Comparison of ENCODE assay signal across 9 cellular contexts in genomic region chr1:40782371-40782956, GRCh38. TPM values are rescaled to one million over a fixed set of nuclear protein-coding genes. Genes with fewer than 3 reads are reported as not detected.
DNase-seq lines count a peak whose midpoint lies in the region; ATAC-seq and TF ChIP-seq lines count a peak whose summit lies in the region.
"Had no signal": no experiment of that assay in that cellular context is flagged by ENCODE, and none has a peak within 500 bp of the region (broad histone marks: within the 10 kb centered on the region; RNA-seq: fewer than 3 reads in every experiment).

No MANE protein-coding gene starts in this region.

- no peaks in the 10 kb centered on the region for H3K9me3 Mint-ChIP-seq in dendritic cell treated with granulocyte-macrophage colony-stimulating factor and Interleukin-4, amounts not matched to agents 40 ng/mL and 50 ng/mL, for 4 days

- H3K36me3 ChIP-seq in HUES48 (ENCODE audit: control insufficient read depth, insufficient read depth, low read length): no peaks in the 10 kb centered on the region
- H3K36me3 ChIP-seq in mucosa of rectum (ENCODE audit: control insufficient read depth in 2 of 2, insufficient read depth in 2 of 2, low read length in 2 of 2): peaks cover 0 to 3% of the 10 kb centered on the region in 2 donors

- peaks cover 55% of the 10 kb centered on the region for H3K27me3 Mint-ChIP-seq in dendritic cell treated with granulocyte-macrophage colony-stimulating factor and Interleukin-4, amounts not matched to agents 40 ng/mL and 50 ng/mL, for 4 days

- H3K4me3 ChIP-seq in AG04450 (ENCODE audit: low read depth, low read length) (no peak overlapping the region), HUES48 (ENCODE audit: low read depth, low read length) (peak overlapping the region; percentile 68), mucosa of rectum (ENCODE audit: low read length in 2 of 2) (peak overlapping the region; percentile 60 to 65)

- peaks cover 9% of the 10 kb centered on the region for H3K4me1 ChIP-seq in HUES48 (ENCODE audit: control insufficient read depth, insufficient read depth, low read length)
- peaks cover 12 to 28% of the 10 kb centered on the region in 2 donors for H3K4me1 ChIP-seq in mucosa of rectum (ENCODE audit: control insufficient read depth in 2 of 2, insufficient read depth in 2 of 2, low read length in 2 of 2)

- TF ChIP-seq CTCF in AG04450 (IDR thresholded peaks at IDR 0.05; ENCODE audit: low read depth, low read length): peak; percentile 26; the same call in 1 of the 2 replicates

- H3K4me1 Mint-ChIP-seq in dendritic cell treated with granulocyte-macrophage colony-stimulating factor and Interleukin-4, amounts not matched to agents 40 ng/mL and 50 ng/mL, for 4 days (ENCODE audit: low read depth): peaks cover 38% of the 10 kb centered on the region

- H3K4me3 Mint-ChIP-seq in dendritic cell treated with granulocyte-macrophage colony-stimulating factor and Interleukin-4, amounts not matched to agents 40 ng/mL and 50 ng/mL, for 4 days: peak overlapping the region; percentile 33

- H3K27ac Mint-ChIP-seq in dendritic cell treated with granulocyte-macrophage colony-stimulating factor and Interleukin-4, amounts not matched to agents 40 ng/mL and 50 ng/mL, for 4 days: no peak overlapping the region

- no peak for ATAC-seq in HG02798 (IDR thresholded peaks at IDR 0.05; ENCODE audit: poor library complexity, unreplicated experiment)

- POLR2A ChIA-PET in AG04450 (lab: Yijun Ruan, JAX): no interaction called here

- H3K36me3 Mint-ChIP-seq in dendritic cell treated with granulocyte-macrophage colony-stimulating factor and Interleukin-4, amounts not matched to agents 40 ng/mL and 50 ng/mL, for 4 days (ENCODE audit: low read depth): peaks cover 12% of the 10 kb centered on the region

- CTCF ChIA-PET in AG04450 (lab: Charles Lee): interaction anchor here (1.0 to 1.5 kb wide), 3 partner anchors 8 to 170 kb away, joined by 3 to 12 read pairs (median 4); no protein-coding TSS in a partner anchor

- H3K9ac ChIP-seq in HUES48 (ENCODE audit: low read depth, low read length): no peak overlapping the region
- H3K9ac ChIP-seq in mucosa of rectum (ENCODE audit: low read depth in 1 of 2, low read length in 2 of 2): peak overlapping the region; percentile 41 to 69

- intact Hi-C loops in dendritic cell treated with granulocyte-macrophage colony-stimulating factor and Interleukin-4, amounts not matched to agents 40 ng/mL and 50 ng/mL, for 4 days (cut with micrococcal nuclease): no loop called here

- DNase-seq in AG04450 (ENCODE audit: low read depth, low spot score) (no peak), activated T-cell treated with anti-CD3 and anti-CD28 coated beads for 4 hours (no peak), OCI-M1 (lab: John Stamatoyannopoulos, UW) (no peak), activated gamma-delta T cell (lab: John Stamatoyannopoulos, UW) (no peak)
- DNase-seq: NCI-H2081 had no signal

- peaks cover 28% of the 10 kb centered on the region for H3K27me3 ChIP-seq in AG04450 (ENCODE audit: control insufficient read depth, insufficient read depth, low read length)
- H3K27me3 ChIP-seq in HUES48 (ENCODE audit: control insufficient read depth, insufficient read depth, low read length): peaks cover 42% of the 10 kb centered on the region
- no peaks in the 10 kb centered on the region for H3K27me3 ChIP-seq in mucosa of rectum (ENCODE audit: control insufficient read depth in 2 of 2, insufficient read depth in 2 of 2, low read length in 2 of 2)

- H3K27ac ChIP-seq in AG04450 (ENCODE audit: low read depth, low read length): no peak overlapping the region
- no peak overlapping the region for H3K27ac ChIP-seq in HUES48 (ENCODE audit: low read depth, low read length)
- H3K27ac ChIP-seq in mucosa of rectum (ENCODE audit: low read depth in 2 of 2, low read length in 2 of 2): peak overlapping the region; percentile 41 to 43

- H3K9me3 ChIP-seq in AG04450 (ENCODE audit: control insufficient read depth, insufficient read depth, low read length) (peaks cover 2% of the 10 kb centered on the region; the same call in 1 of the 2 replicates), HUES48 (ENCODE audit: control insufficient read depth, insufficient read depth, low read length) (no peaks in the 10 kb centered on the region), mucosa of rectum (ENCODE audit: control insufficient read depth in 2 of 2, low read length in 2 of 2) (no peaks in the 10 kb centered on the region)

RNA-seq across cellular contexts. Expression of gene KCNQ4, which starts 1.1 kb away (rescaled TPM):
- polyA plus RNA-seq in AG04450 (2011; rRNA removed): 0.04 TPM in 1 of 2 replicates, not detected in the other
- not detected in 2 replicates for polyA minus RNA-seq in AG04450 (2011; rRNA and poly(A)+ RNA removed)

Comparison
In these comparisons a context has a peak if more than half of its experiments do, and no peak if none do; other contexts are left out.
1. H3K27ac ChIP-seq: peak in mucosa of rectum (2 of 2); none in AG04450 (single experiment) and HUES48 (single experiment).